In the genomic region with DNA sequence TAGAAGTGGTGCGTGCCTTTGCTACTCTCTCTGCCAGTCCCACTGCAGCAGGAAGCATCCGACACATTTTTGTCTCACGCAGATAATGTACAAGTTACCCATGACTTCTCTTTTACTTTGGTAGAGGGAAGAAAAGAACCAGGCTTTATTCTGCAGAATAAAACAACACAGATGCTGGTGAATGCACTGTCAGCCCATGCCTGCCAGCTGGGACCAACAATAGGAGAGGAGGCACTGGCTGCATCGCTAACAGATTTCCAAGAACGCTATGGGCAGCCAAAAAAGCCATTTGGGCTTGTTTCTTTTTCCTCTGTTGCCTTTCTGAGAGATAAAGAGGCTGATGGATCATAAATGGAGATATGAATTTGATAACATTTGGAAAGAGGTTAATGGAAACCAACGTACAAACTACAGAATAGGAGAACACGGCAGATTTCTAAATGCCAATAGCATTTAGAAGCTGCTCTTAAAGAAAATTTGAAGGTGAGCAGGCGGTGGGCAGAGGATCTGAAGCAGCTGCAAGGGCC, we compare ENCODE assay signal across 22 cellular contexts. TPM values are rescaled to one million over a fixed set of nuclear protein-coding genes. Genes with fewer than 3 reads are reported as not detected.
DNase-seq lines count a peak whose midpoint lies in the region; ATAC-seq lines count a peak whose summit lies in the region.
"Had no signal": no experiment of that assay in that cellular context is flagged by ENCODE, and none has a peak within 500 bp of the region (broad histone marks: within the 10 kb centered on the region; RNA-seq: fewer than 3 reads in every experiment).

No MANE protein-coding gene starts in this region.

- no peak overlapping the region for H3K4me3 Mint-ChIP-seq in T-helper 17 cell
- H3K4me3 Mint-ChIP-seq: CD4-positive, alpha-beta T cell had no signal

- no peak overlapping the region for H3K27ac ChIP-seq in Karpas-422 (ENCODE audit: low read length)
- H3K27ac ChIP-seq: BLaER1 had no signal

- no peaks in the 10 kb centered on the region for H3K36me3 ChIP-seq in Karpas-422 (ENCODE audit: insufficient read depth, low read length)
- H3K36me3 ChIP-seq: BLaER1 had no signal

- H3K27me3 Mint-ChIP-seq in T-helper 17 cell = peaks cover 77% of the 10 kb centered on the region

- no peaks in the 10 kb centered on the region for H3K9me2 ChIP-seq in Karpas-422 (replicated peaks; ENCODE audit: insufficient read depth, low read length)

- H3K4me1 ChIP-seq in Karpas-422 (ENCODE audit: low read length) = no peaks in the 10 kb centered on the region

- 0 out of 2 replicates have a peak, but pooled peaks cover 3% of the 10 kb centered on the region for H3K9me3 ChIP-seq in Karpas-422 (ENCODE audit: low read length)
- no peaks in the 10 kb centered on the region for H3K9me3 ChIP-seq in T-helper 17 cell (ENCODE audit: control insufficient read depth, low read length, poor library complexity, severe bottlenecking)
- H3K9me3 ChIP-seq: A549, BLaER1, Caco-2 had no signal

- ATAC-seq in T-helper 17 cell (no peak), left lobe of liver (no peak), HG03354 (IDR thresholded peaks at IDR 0.05; ENCODE audit: poor library complexity, severe bottlenecking, unreplicated experiment) (no peak)
- ATAC-seq: GM12878, Panc1 had no signal

- H3K36me3 Mint-ChIP-seq in T-helper 17 cell (ENCODE audit: low read depth) = no peaks in the 10 kb centered on the region

- peak overlapping the region; percentile 53 for H3K27ac Mint-ChIP-seq in T-helper 17 cell
- H3K27ac Mint-ChIP-seq: CD4-positive, alpha-beta T cell had no signal

- H3K27me3 ChIP-seq in Karpas-422 (ENCODE audit: low read length) = peaks cover 2% of the 10 kb centered on the region; the same call in 1 of the 2 replicates
- H3K27me3 ChIP-seq: BLaER1 had no signal

- H3K79me2 ChIP-seq in Karpas-422 (ENCODE audit: low read length) = no peaks in the 10 kb centered on the region

- no peak overlapping the region for H3K4me3 ChIP-seq in Karpas-422 (ENCODE audit: low read length)
- H3K4me3 ChIP-seq: A549, BLaER1, GM12878 had no signal

- H4K20me1 ChIP-seq in Karpas-422 (ENCODE audit: insufficient read depth, low read depth, low read length) = no peaks in the 10 kb centered on the region
- H4K20me1 ChIP-seq: BLaER1 had no signal

- intact Hi-C loops in posterior cingulate gyrus (cut with DNase I) = loop anchor here (10.0 kb wide), 1 partner anchor 123 kb away; no protein-coding TSS in a partner anchor

- no peak overlapping the region for H2AFZ ChIP-seq in Karpas-422 (ENCODE audit: low read length)

- H3K4me1 Mint-ChIP-seq in T-helper 17 cell = no peaks in the 10 kb centered on the region

- no peak overlapping the region for H3K4me2 ChIP-seq in Karpas-422 (ENCODE audit: low read depth, low read length, poor library complexity, severe bottlenecking)
- H3K4me2 ChIP-seq: A549, BLaER1 had no signal

- DNase-seq in Karpas-422 (peak; percentile 20), T-helper 17 cell (no peak), medulla oblongata (ENCODE audit: extremely low spot score) (peak; percentile 45), posterior cingulate gyrus (peak in 7 of 10 donors; percentile 26 to 85 (median 32)), left lobe of liver (ENCODE audit: low spot score) (no peak)
- DNase-seq in central memory CD4-positive, alpha-beta T cell = no peak
- DNase-seq: CD4-positive, alpha-beta T cell; DMS 273 treated with DMSO at 0.1 percent for 48 hours; DND-41; MM.1S; NCI-H1048; NCI-H1417 treated with DMSO at 0.1 percent for 48 hours; NCI-H187; NCI-H510A treated with DMSO at 0.1 percent for 48 hours; NCI-H748 treated with DMSO at 0.1 percent for 48 hours; SIG-M5 had no signal

- no peak overlapping the region for H3K9ac ChIP-seq in Karpas-422 (ENCODE audit: low read length)
- H3K9ac ChIP-seq: BLaER1 had no signal

RNA-seq across cellular contexts. Expression of gene IGFBP7, which starts 47.5 kb away (rescaled TPM):
- not detected in 2 replicates for total RNA-seq in Karpas-422 (2014; rRNA removed; shearing (Covaris generic); ENCODE audit: low replicate concordance)
- total RNA-seq in T-helper 17 cell (under 1 TPM; 0.22 to 0.37 TPM), left lobe of liver (68.7 TPM)

Comparison
In these comparisons a context has a peak if more than half of its experiments do, and no peak if none do; other contexts are left out.
1. DNase-seq: peak in Karpas-422 (single experiment), medulla oblongata (single experiment) and posterior cingulate gyrus (7 of 10); none in T-helper 17 cell (0 of 3), left lobe of liver (single experiment) and central memory CD4-positive, alpha-beta T cell (single experiment).
2. RNA of gene IGFBP7, which starts 47.5 kb away (total RNA-seq): 68.7 TPM in left lobe of liver (single experiment); 0.22 to 0.37 TPM in T-helper 17 cell and not detected in Karpas-422; every median in the first group is over 10 times any median in the second.